ENCODE assay signal across 8 cellular contexts in genomic region chr15:35289029-35289617, GRCh38.
A peak's percentile ranks its signal among the peaks of the same experiment; 100 is the strongest.
DNase-seq lines count a peak whose midpoint lies in the region; ATAC-seq and TF ChIP-seq lines count a peak whose summit lies in the region.

No MANE protein-coding gene starts in this region.

- H3K4me1 Mint-ChIP-seq in WTC11, result peaks cover 43% of the 10 kb centered on the region
- no peaks in the 10 kb centered on the region for H3K4me1 Mint-ChIP-seq in activated T-helper 2 cell treated with anti-CD3 and anti-CD28 coated beads, Interferon-gamma antibody, Interleukin-2, Interleukin-4, amounts not matched to agents 10 μg/mL and 5 μg/mL and 100 μg/mL, durations not matched to agents 14 hours and 24 hours and 36 hours (ENCODE audit: low read depth)

- DNase-seq in cardiac muscle cell (ENCODE audit: low read depth in 1 of 2, low spot score in 1 of 2) (peak; percentile 75 to 82), cardiac septum (ENCODE audit: low spot score) (no peak), M059J (ENCODE audit: low read depth) (peak; percentile 58), WTC11 (ENCODE audit: low spot score) (no peak), iPS DF 19.7 (ENCODE audit: low read depth, low spot score) (peak; percentile 9), tibial artery (no peak)
- no peak for DNase-seq in activated T-helper 2 cell treated with anti-CD3 and anti-CD28 coated beads, Interferon-gamma antibody, Interleukin-2, Interleukin-4, amounts not matched to agents 10 μg/mL and 5 μg/mL and 100 μg/mL, durations not matched to agents 14 hours and 24 hours and 36 hours (ENCODE audit: low spot score)

- H3K4me3 Mint-ChIP-seq in WTC11, result no peak overlapping the region
- no peak overlapping the region for H3K4me3 Mint-ChIP-seq in activated T-helper 2 cell treated with anti-CD3 and anti-CD28 coated beads, Interferon-gamma antibody, Interleukin-2, Interleukin-4, amounts not matched to agents 10 μg/mL and 5 μg/mL and 100 μg/mL, durations not matched to agents 14 hours and 24 hours and 36 hours (ENCODE audit: low read depth)

- CTCF ChIA-PET in WTC11 (lab: Charles Lee), result interaction anchor here (0.6 to 3.0 kb wide), 49 partner anchors 10 to 1591 kb away, joined by 3 to 159 read pairs (median 4); partner anchors contain the start of gene AQR

- no peak overlapping the region for H3K27ac ChIP-seq in cardiac muscle cell
- H3K27ac ChIP-seq in tibial artery, result no peak overlapping the region

- H3K27me3 Mint-ChIP-seq in WTC11 (ENCODE audit: low read depth), result no peaks in the 10 kb centered on the region
- H3K27me3 Mint-ChIP-seq in activated T-helper 2 cell treated with anti-CD3 and anti-CD28 coated beads, Interferon-gamma antibody, Interleukin-2, Interleukin-4, amounts not matched to agents 10 μg/mL and 5 μg/mL and 100 μg/mL, durations not matched to agents 14 hours and 24 hours and 36 hours (ENCODE audit: low read depth), result no peaks in the 10 kb centered on the region

- ATAC-seq in WTC11, result peak; percentile 87
- no peak for ATAC-seq in activated CD4-positive, CD25-positive, alpha-beta regulatory T cell treated with anti-CD3 and anti-CD28 coated beads, Interleukin-2, amount 50 U/mL, for 24 hours

- TF ChIP-seq CTCF in cardiac muscle cell (IDR thresholded peaks at IDR 0.05; ENCODE audit: low read depth, low read length) (peak; percentile 84), WTC11 (IDR thresholded peaks at IDR 0.05) (peak; percentile 57), tibial artery (IDR thresholded peaks at IDR 0.05) (peak; percentile 59 to 68)

- no peaks in the 10 kb centered on the region for H3K36me3 ChIP-seq in cardiac muscle cell
- no peaks in the 10 kb centered on the region for H3K36me3 ChIP-seq in tibial artery

- peaks cover 7% of the 10 kb centered on the region for H3K36me3 Mint-ChIP-seq in WTC11
- H3K36me3 Mint-ChIP-seq in activated T-helper 2 cell treated with anti-CD3 and anti-CD28 coated beads, Interferon-gamma antibody, Interleukin-2, Interleukin-4, amounts not matched to agents 10 μg/mL and 5 μg/mL and 100 μg/mL, durations not matched to agents 14 hours and 24 hours and 36 hours (ENCODE audit: low read depth), result no peaks in the 10 kb centered on the region

- H3K27ac Mint-ChIP-seq in WTC11, result no peak overlapping the region
- no peak overlapping the region for H3K27ac Mint-ChIP-seq in activated T-helper 2 cell treated with anti-CD3 and anti-CD28 coated beads, Interferon-gamma antibody, Interleukin-2, Interleukin-4, amounts not matched to agents 10 μg/mL and 5 μg/mL and 100 μg/mL, durations not matched to agents 14 hours and 24 hours and 36 hours

- POLR2A ChIA-PET in WTC11 (lab: Charles Lee), result interaction anchor here (0.9 kb wide), 1 partner anchor 20 kb away, joined by 5 read pairs; no protein-coding TSS in a partner anchor

- H3K4me3 ChIP-seq in cardiac muscle cell (no peak overlapping the region), tibial artery (no peak overlapping the region)

- H3K4me1 ChIP-seq in cardiac muscle cell (ENCODE audit: low read depth) (peaks cover 3% of the 10 kb centered on the region), tibial artery (no peaks in the 10 kb centered on the region)

- H3K27me3 ChIP-seq in cardiac muscle cell (no peaks in the 10 kb centered on the region), tibial artery (no peaks in the 10 kb centered on the region)

- no peaks in the 10 kb centered on the region for H3K9me3 ChIP-seq in cardiac muscle cell (ENCODE audit: low read depth)
- H3K9me3 ChIP-seq in tibial artery, result no peaks in the 10 kb centered on the region

- H3K9me3 Mint-ChIP-seq in WTC11, result peaks cover 8% of the 10 kb centered on the region
- H3K9me3 Mint-ChIP-seq in activated T-helper 2 cell treated with anti-CD3 and anti-CD28 coated beads, Interferon-gamma antibody, Interleukin-2, Interleukin-4, amounts not matched to agents 10 μg/mL and 5 μg/mL and 100 μg/mL, durations not matched to agents 14 hours and 24 hours and 36 hours, result no peaks in the 10 kb centered on the region

- intact Hi-C loops in cardiac septum (cut with DNase I) (loop anchor here (1.0 to 10.0 kb wide), 2 partner anchors 155 to 986 kb away; no protein-coding TSS in a partner anchor), tibial artery (cut with DNase I; ENCODE audit: low total_unique reads) (no loop called here)
- intact Hi-C loops in activated T-helper 2 cell treated with anti-CD3 and anti-CD28 coated beads, Interferon-gamma antibody, Interleukin-2, Interleukin-4, amounts not matched to agents 10 μg/mL and 5 μg/mL and 100 μg/mL, durations not matched to agents 14 hours and 24 hours and 36 hours (cut with micrococcal nuclease), result loop anchor here (10.0 kb wide), 1 partner anchor 156 kb away; no protein-coding TSS in a partner anchor

TF ChIP-seq in WTC11, 78 proteins besides CTCF, POLR2A, EP300 and RAD21:
- TF ChIP-seq ATF2 (CRISPR knock-in tag; IDR thresholded peaks at IDR 0.05; ENCODE audit: borderline replicate concordance, low read depth) (no peak), NR2C2 (CRISPR knock-in tag; IDR thresholded peaks at IDR 0.05) (no peak), KAT7 (CRISPR knock-in tag; IDR thresholded peaks at IDR 0.05; ENCODE audit: borderline replicate concordance) (no peak), ZNF138 (CRISPR knock-in tag; conservative IDR thresholded peaks at IDR 0.05) (no peak), CREB1 (CRISPR knock-in tag; IDR thresholded peaks at IDR 0.05) (no peak), IRF1 (CRISPR knock-in tag; IDR thresholded peaks at IDR 0.05) (no peak), JUN (CRISPR knock-in tag; IDR thresholded peaks at IDR 0.05) (no peak), GTF2I (CRISPR knock-in tag; conservative IDR thresholded peaks at IDR 0.05) (no peak)
TF ChIP-seq in WTC11: peak in this region for 0.

Comparison
In these comparisons a context has a peak if more than half of its experiments do, and no peak if none do; other contexts are left out.
1. DNase-seq: peak in cardiac muscle cell (2 of 2), M059J (single experiment) and iPS DF 19.7 (single experiment); none in cardiac septum (single experiment), WTC11 (single experiment), tibial artery (0 of 2) and activated T-helper 2 cell treated with anti-CD3 and anti-CD28 coated beads, Interferon-gamma antibody, Interleukin-2, Interleukin-4, amounts not matched to agents 10 μg/mL and 5 μg/mL and 100 μg/mL, durations not matched to agents 14 hours and 24 hours and 36 hours (single experiment).
2. Peak in every context shown above with its lines, with median percentiles within 50 percentile points of each other: CTCF ChIP-seq.